In the genomic region with DNA sequence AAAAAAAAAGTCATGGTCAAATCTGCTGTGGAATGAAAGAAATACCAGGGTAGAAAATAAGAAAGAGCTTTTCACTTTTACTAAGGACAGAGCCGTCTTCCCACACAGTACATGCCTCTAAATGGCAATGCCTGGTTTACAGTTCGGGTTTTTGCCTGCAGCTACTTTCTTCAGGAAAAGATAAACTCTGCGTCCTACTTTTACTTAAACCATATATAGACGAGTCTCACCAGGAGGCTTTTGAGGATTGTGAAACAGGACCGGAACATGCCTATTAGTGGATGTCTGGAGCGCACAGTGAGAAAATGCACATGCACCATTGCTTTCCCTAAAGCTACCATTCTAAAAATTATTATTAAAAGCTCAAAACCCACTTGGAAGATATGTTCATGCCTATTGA, we compare ENCODE assay signal across 29 cellular contexts.
DNase-seq lines count a peak whose midpoint lies in the region; ATAC-seq and TF ChIP-seq lines count a peak whose summit lies in the region.
"Had no signal": no experiment of that assay in that cellular context is flagged by ENCODE, and none has a peak within 500 bp of the region (broad histone marks: within the 10 kb centered on the region; RNA-seq: fewer than 3 reads in every experiment).

No MANE protein-coding gene starts in this region.

- peaks cover 5% of the 10 kb centered on the region for H3K4me1 Mint-ChIP-seq in Calu3 (ENCODE audit: low read depth, unreplicated experiment)

- H3K27ac Mint-ChIP-seq in Calu3 (ENCODE audit: unreplicated experiment) = no peak overlapping the region
- H3K27ac Mint-ChIP-seq: activated CD4-positive, alpha-beta memory T cell treated with anti-CD3 and anti-CD28 coated beads for 36 hours; activated naive CD8-positive, alpha-beta T cell; activated T-helper 2 cell treated with anti-CD3 and anti-CD28 coated beads, Interferon-gamma antibody, Interleukin-2, Interleukin-4, amounts not matched to agents 10 μg/mL and 5 μg/mL and 100 μg/mL, durations not matched to agents 14 hours and 24 hours and 36 hours; HFFc6; mesothelial cell of epicardium; naive thymus-derived CD4-positive, alpha-beta T cell had no signal

- H3K4me1 ChIP-seq in tibial artery = peaks cover 0 to 3% (median 0%) of the 10 kb centered on the region in 4 donors

- no peak overlapping the region for H3K4me3 ChIP-seq in tibial artery
- H3K4me3 ChIP-seq: GM23248, left lung had no signal

- DNase-seq in NOMO-1 (lab: John Stamatoyannopoulos, UW; ENCODE audit: unreplicated experiment in 2 of 2) (peak; percentile 26 to 44), NOMO-1 treated with dmso at 0.1 percent for 144 hours (lab: John Stamatoyannopoulos, UW; ENCODE audit: unreplicated experiment) (no peak), amniotic epithelial cell (ENCODE audit: low read depth) (peak; percentile 69), foreskin melanocyte (peak; percentile 73), tibial artery (no peak), Calu3 (no peak), NCI-H1694 treated with DMSO at 0.1 percent for 48 hours (lab: John Stamatoyannopoulos, UW) (no peak)
- DNase-seq: activated CD4-positive, alpha-beta memory T cell treated with anti-CD3 and anti-CD28 coated beads for 36 hours; CD4-positive, alpha-beta memory T cell; cerebellar nuclear complex; foreskin fibroblast; GM23248; HFFc6; left lung; naive thymus-derived CD4-positive, alpha-beta T cell; NCI-H1092; NCI-H2029 treated with DMSO at 0.1 percent for 48 hours; NCI-H226; NCI-H748 treated with DMSO at 0.1 percent for 48 hours; right cardiac atrium; Right ventricle myocardium superior; stimulated activated naive CD8-positive, alpha-beta T cell treated with anti-CD3 and anti-CD28 coated beads, Interleukin-15, Interleukin-2, amounts not matched to agents 100 U/mL and 50 U/mL, for 24 hours had no signal

- no peak for TF ChIP-seq CTCF in tibial artery (IDR thresholded peaks at IDR 0.05)
- TF ChIP-seq CTCF in Calu3 (IDR thresholded peaks at IDR 0.05; ENCODE audit: unreplicated experiment) = no peak

- H3K9me3 Mint-ChIP-seq in Calu3 (ENCODE audit: low read depth, unreplicated experiment) = peaks cover 12% of the 10 kb centered on the region

- no peaks in the 10 kb centered on the region for H3K27me3 Mint-ChIP-seq in Calu3 (ENCODE audit: unreplicated experiment)
- H3K27me3 Mint-ChIP-seq: activated naive CD8-positive, alpha-beta T cell had no signal

- no peaks in the 10 kb centered on the region for H3K36me3 ChIP-seq in tibial artery
- H3K36me3 ChIP-seq: left lung had no signal

- CTCF ChIA-PET in Calu3 (lab: Charles Lee) = interaction anchor here (0.5 to 0.7 kb wide), 2 partner anchors 277 to 645 kb away, joined by 3 to 7 read pairs; no protein-coding TSS in a partner anchor

- BruUV-seq in Calu3 (replicated peaks; lab: Mats Ljungman, UMichigan) = no TSS peak

- peak overlapping the region; percentile 17 to 22 for H3K27ac ChIP-seq in tibial artery
- H3K27ac ChIP-seq: 22Rv1, epithelial cell of prostate, GM23248, left lung, parathyroid adenoma had no signal

- ATAC-seq in HG03457 (IDR thresholded peaks at IDR 0.05; ENCODE audit: unreplicated experiment) = no peak
- ATAC-seq: left lung; right cardiac atrium; stimulated activated naive CD8-positive, alpha-beta T cell treated with anti-CD3 and anti-CD28 coated beads, Interleukin-15, Interleukin-2, amounts not matched to agents 100 U/mL and 50 U/mL, for 24 hours had no signal

- no peak overlapping the region for H3K4me3 Mint-ChIP-seq in Calu3 (ENCODE audit: low read depth, unreplicated experiment)
- H3K4me3 Mint-ChIP-seq: activated CD4-positive, alpha-beta memory T cell treated with anti-CD3 and anti-CD28 coated beads for 36 hours; activated naive CD8-positive, alpha-beta T cell; CD4-positive, alpha-beta memory T cell; HFFc6; mesothelial cell of epicardium; naive thymus-derived CD4-positive, alpha-beta T cell had no signal

- peaks cover 0 to 10% (median 5%) of the 10 kb centered on the region in 3 donors for H3K9me3 ChIP-seq in tibial artery

- intact Hi-C loops in tibial artery (cut with DNase I; ENCODE audit: low total_unique reads) = no loop called here
- intact Hi-C loops in Calu3 (cut with micrococcal nuclease; ENCODE audit: unreplicated experiment) = no loop called here

- H3K27me3 ChIP-seq in tibial artery = no peaks in the 10 kb centered on the region
- H3K27me3 ChIP-seq: left lung had no signal

- H3K36me3 Mint-ChIP-seq in Calu3 (ENCODE audit: insufficient read depth, unreplicated experiment) = no peaks in the 10 kb centered on the region
- H3K36me3 Mint-ChIP-seq: activated CD4-positive, alpha-beta memory T cell treated with anti-CD3 and anti-CD28 coated beads for 36 hours had no signal

Comparison
In these comparisons a context has a peak if more than half of its experiments do, and no peak if none do; other contexts are left out.
1. DNase-seq: peak in NOMO-1 (2 of 2), amniotic epithelial cell (single experiment) and foreskin melanocyte (single experiment); none in NOMO-1 treated with dmso at 0.1 percent for 144 hours (single experiment), tibial artery (0 of 2), Calu3 (single experiment) and NCI-H1694 treated with DMSO at 0.1 percent for 48 hours (single experiment).